In genomic region chr5:52787600-52788504, GRCh38 we compare ENCODE assay signal across 9 cellular contexts. TPM values are rescaled to one million over a fixed set of nuclear protein-coding genes. Genes with fewer than 3 reads are reported as not detected.
DNase-seq lines count a peak whose midpoint lies in the region; ATAC-seq, FAIRE-seq and TF ChIP-seq lines count a peak whose summit lies in the region.
"Had no signal": no experiment of that assay in that cellular context is flagged by ENCODE, and none has a peak within 500 bp of the region (broad histone marks: within the 10 kb centered on the region; RNA-seq: fewer than 3 reads in every experiment).

TSS of gene ITGA1 (plus strand) at chr5:52787916. CDS start at chr5:52788354, 438 bp downstream.
TSS of gene PELO (plus strand) at chr5:52787916. CDS start at chr5:52800395, 12,479 bp downstream.

- POLR2A ChIA-PET in CD4-positive, alpha-beta T cell (lab: Charles Lee) = interaction anchor here (0.7 to 1.9 kb wide), 2 partner anchors 12 to 60 kb away, joined by 3 to 13 read pairs; no protein-coding TSS in a partner anchor

- H3K27ac Mint-ChIP-seq in CD4-positive, alpha-beta T cell = peak within 1 kb of the TSS; percentile 16
- peak within 1 kb of the TSS; percentile 94 for H3K27ac Mint-ChIP-seq in activated naive CD8-positive, alpha-beta T cell
- H3K27ac Mint-ChIP-seq in glutamatergic neuron (ENCODE audit: unreplicated experiment) = peak within 1 kb of the TSS; percentile 36
- peak within 1 kb of the TSS; percentile 98 for H3K27ac Mint-ChIP-seq in osteocyte (ENCODE audit: unreplicated experiment)

- peaks cover 17% of the 10 kb centered on the region for H3K4me1 Mint-ChIP-seq in CD4-positive, alpha-beta T cell (ENCODE audit: low read depth)
- H3K4me1 Mint-ChIP-seq in activated naive CD8-positive, alpha-beta T cell (ENCODE audit: low read depth) = peaks cover 34% of the 10 kb centered on the region
- H3K4me1 Mint-ChIP-seq in glutamatergic neuron (ENCODE audit: low read depth, unreplicated experiment) = no peaks in the 10 kb centered on the region
- H3K4me1 Mint-ChIP-seq in osteocyte (ENCODE audit: unreplicated experiment) = peaks cover 74% of the 10 kb centered on the region

- intact Hi-C loops in CD4-positive, alpha-beta T cell (cut with DNase I, micrococcal nuclease) = loop anchor here (1.0 to 5.0 kb wide), 5 partner anchors 12 to 309 kb away; no protein-coding TSS in a partner anchor
- intact Hi-C loops in uterus (cut with DNase I; ENCODE audit: low total_unique reads) = loop anchor here (5.0 kb wide), 1 partner anchor 129 kb away; no protein-coding TSS in a partner anchor

- TF ChIP-seq CTCF in CD4-positive, alpha-beta T cell (IDR thresholded peaks at IDR 0.05) = no peak
- TF ChIP-seq CTCF in glutamatergic neuron (IDR thresholded peaks at IDR 0.05; ENCODE audit: partially characterized antibody, unreplicated experiment) (no peak), osteocyte (IDR thresholded peaks at IDR 0.05) (peak; percentile 50), uterus (IDR thresholded peaks at IDR 0.05) (peak; percentile 49 to 71 (median 65))

- TF ChIP-seq POLR2A in uterus (IDR thresholded peaks at IDR 0.05) = peak; percentile 49 to 60

- no peaks in the 10 kb centered on the region for H3K9me3 ChIP-seq in CD4-positive, alpha-beta T cell (ENCODE audit: control insufficient read depth, low read length)
- no peaks in the 10 kb centered on the region for H3K9me3 ChIP-seq in uterus

- H3K4me3 Mint-ChIP-seq in CD4-positive, alpha-beta T cell = peak within 1 kb of the TSS; percentile 89
- H3K4me3 Mint-ChIP-seq in activated naive CD8-positive, alpha-beta T cell = peak within 1 kb of the TSS; percentile 93
- H3K4me3 Mint-ChIP-seq in glutamatergic neuron (ENCODE audit: unreplicated experiment) (peak within 1 kb of the TSS; percentile 96), osteocyte (ENCODE audit: unreplicated experiment) (peak within 1 kb of the TSS; percentile 96)

- no peaks in the 10 kb centered on the region for H3K4me1 ChIP-seq in uterus

- no peaks in the 10 kb centered on the region for H3K36me3 ChIP-seq in uterus

- H3K27ac ChIP-seq in CD4-positive, alpha-beta T cell (ENCODE audit: low read depth, low read length) = no peak within 1 kb of the TSS
- peak within 1 kb of the TSS; percentile 96 for H3K27ac ChIP-seq in uterus

- H3K9me3 Mint-ChIP-seq in CD4-positive, alpha-beta T cell = no peaks in the 10 kb centered on the region
- H3K9me3 Mint-ChIP-seq in activated naive CD8-positive, alpha-beta T cell (ENCODE audit: low read depth) = no peaks in the 10 kb centered on the region
- H3K9me3 Mint-ChIP-seq in glutamatergic neuron (ENCODE audit: unreplicated experiment) (peaks cover 2% of the 10 kb centered on the region), osteocyte (ENCODE audit: unreplicated experiment) (no peaks in the 10 kb centered on the region)

- peak within 1 kb of the TSS; percentile 51 to 59 for H3K4me3 ChIP-seq in uterus

- DNase-seq in CD4-positive, alpha-beta T cell = peak in 8 of 10 experiments; percentile 8 to 47 (median 21)
- no peak for DNase-seq in GM19239 (ENCODE audit: insufficient read length, low spot score)
- peak; percentile 39 for DNase-seq in RPMI8226
- peak; percentile 84 for DNase-seq in glutamatergic neuron
- DNase-seq in osteocyte (ENCODE audit: extremely low spot score, unreplicated experiment) = peak; percentile 91
- DNase-seq in uterus = peak; percentile 84 to 85

- no peaks in the 10 kb centered on the region for H3K27me3 ChIP-seq in CD4-positive, alpha-beta T cell (ENCODE audit: control insufficient read depth, insufficient read depth, low read length)
- no peaks in the 10 kb centered on the region for H3K27me3 ChIP-seq in uterus

- CTCF ChIA-PET in CD4-positive, alpha-beta T cell (lab: Charles Lee) = interaction anchor here (1.2 to 2.4 kb wide), 5 partner anchors 11 to 128 kb away, joined by 3 to 11 read pairs (median 4); no protein-coding TSS in a partner anchor

- FAIRE-seq in GM19239 (lab: Jason Lieb, UNC) = peak; percentile 91
- FAIRE-seq: endometrium had no signal

- peaks cover 37% of the 10 kb centered on the region for H3K27me3 Mint-ChIP-seq in CD4-positive, alpha-beta T cell
- H3K27me3 Mint-ChIP-seq in activated naive CD8-positive, alpha-beta T cell = no peaks in the 10 kb centered on the region
- H3K27me3 Mint-ChIP-seq in glutamatergic neuron (ENCODE audit: unreplicated experiment) (peaks cover 3% of the 10 kb centered on the region), osteocyte (ENCODE audit: unreplicated experiment) (no peaks in the 10 kb centered on the region)

- no peaks in the 10 kb centered on the region for H3K36me3 Mint-ChIP-seq in CD4-positive, alpha-beta T cell (ENCODE audit: low read depth)
- H3K36me3 Mint-ChIP-seq in activated naive CD8-positive, alpha-beta T cell = no peaks in the 10 kb centered on the region
- H3K36me3 Mint-ChIP-seq in glutamatergic neuron (ENCODE audit: unreplicated experiment) (no peaks in the 10 kb centered on the region), osteocyte (ENCODE audit: unreplicated experiment) (peaks cover 7% of the 10 kb centered on the region)

- ATAC-seq in CD4-positive, alpha-beta T cell (ENCODE audit: poor library complexity) = peak; percentile 72
- peak; percentile 79 for ATAC-seq in HG03354 (IDR thresholded peaks at IDR 0.05; ENCODE audit: poor library complexity, severe bottlenecking, unreplicated experiment)

RNA-seq across cellular contexts. Expression of gene ITGA1, which starts in this region (rescaled TPM):
- total RNA-seq in CD4-positive, alpha-beta T cell = 1 to 10 TPM in 1 of 2 experiments, under 1 TPM in 1; 0.74 to 1.3 TPM
- 0.96 TPM for total RNA-seq in glutamatergic neuron (ENCODE audit: unreplicated experiment)
- 143 and 150 TPM in 2 replicates for total RNA-seq in osteocyte
- 10 to 100 TPM; 41.8 to 94.0 (median 69.6) TPM for total RNA-seq in uterus

RNA-seq across cellular contexts. Expression of gene PELO, which starts in this region (rescaled TPM):
- 1 to 10 TPM; 4.3 to 4.5 TPM for total RNA-seq in CD4-positive, alpha-beta T cell
- total RNA-seq in glutamatergic neuron (ENCODE audit: unreplicated experiment) (7.5 TPM), osteocyte (82.4 and 83.7 TPM in 2 replicates), uterus (10 to 100 TPM; 16.5 to 35.8 (median 24.6) TPM)

Comparison
In these comparisons a context has a peak if more than half of its experiments do, and no peak if none do; other contexts are left out.
1. RNA of gene ITGA1 (total RNA-seq): 143 to 150 TPM in osteocyte and 41.8 to 94.0 TPM in uterus; 0.74 to 1.3 TPM in CD4-positive, alpha-beta T cell and 0.96 TPM in glutamatergic neuron (single experiment); every median in the first group is over 10 times any median in the second.
2. H3K27ac Mint-ChIP-seq: peak in every context shown above with its lines; median percentile 98 in osteocyte; 94 in activated naive CD8-positive, alpha-beta T cell; 36 in glutamatergic neuron; 16 in CD4-positive, alpha-beta T cell.
3. CTCF ChIP-seq: peak in osteocyte (single experiment) and uterus (4 of 4); none in CD4-positive, alpha-beta T cell (single experiment) and glutamatergic neuron (single experiment).
4. Peak in every context shown above with its lines, with median percentiles within 50 percentile points of each other: H3K4me3 Mint-ChIP-seq.